8 cellular contexts compared by ENCODE assay signal in genomic region chr10:4847580-4848020, GRCh38. TPM values are rescaled to one million over a fixed set of nuclear protein-coding genes. Genes with fewer than 3 reads are reported as not detected.
DNase-seq lines count a peak whose midpoint lies in the region; ATAC-seq lines count a peak whose summit lies in the region.

No MANE protein-coding gene starts in this region.

- no peak overlapping the region for H2BK120ac ChIP-seq in mesenchymal stem cell (ENCODE audit: low read depth, low read length)

- H3K9ac ChIP-seq in mesenchymal stem cell (ENCODE audit: low read length) = peak overlapping the region; percentile 67

- no peak overlapping the region for H3K4ac ChIP-seq in mesenchymal stem cell (ENCODE audit: low read depth in 1 of 2, low read length in 2 of 2)

- 81% methylated on average over 4 of the region's 4 CpGs for WGBS in mesenchymal stem cell

- ATAC-seq in GM19463 (IDR thresholded peaks at IDR 0.05; ENCODE audit: unreplicated experiment) = no peak

- H3K36me3 ChIP-seq in mesenchymal stem cell (ENCODE audit: control insufficient read depth in 1 of 2, insufficient read depth in 2 of 2, low read depth in 1 of 2, low read length in 2 of 2) = peaks cover 10 to 13% of the 10 kb centered on the region in 2 experiments

- H4K91ac ChIP-seq in mesenchymal stem cell (ENCODE audit: low read length) = no peak overlapping the region

- H3K18ac ChIP-seq in mesenchymal stem cell (ENCODE audit: low read depth in 1 of 2, low read length in 2 of 2) = no peak overlapping the region

- no peaks in the 10 kb centered on the region for H3K9me3 ChIP-seq in mesenchymal stem cell (ENCODE audit: control insufficient read depth, low read length)

- peak overlapping the region; percentile 36 for H2AFZ ChIP-seq in mesenchymal stem cell (ENCODE audit: low read depth, low read length)

- no peak overlapping the region for H3K4me3 ChIP-seq in mesenchymal stem cell (ENCODE audit: insufficient read depth in 1 of 2, low read depth in 1 of 2, low read length in 2 of 2)

- H3K23ac ChIP-seq in mesenchymal stem cell (ENCODE audit: low read length in 2 of 2) = no peak overlapping the region

- in situ Hi-C loops in T47D (cut with HindIII; ENCODE audit: low pct_unique_long_range_greater_than_20kb, low sequenced_read_pairs) = no loop called here

- no peaks in the 10 kb centered on the region for H3K79me1 ChIP-seq in mesenchymal stem cell (replicated peaks; ENCODE audit: low read length, poor library complexity, severe bottlenecking)

- H2BK15ac ChIP-seq in mesenchymal stem cell (ENCODE audit: low read depth, poor library complexity, severe bottlenecking) = no peak overlapping the region

- DNase-seq in AG08396 (ENCODE audit: low spot score) (peak; percentile 74), HT-29 (ENCODE audit: low spot score) (peak; percentile 81), T47D (ENCODE audit: low read depth in 1 of 2, low spot score in 1 of 2) (peak; percentile 31 to 85), mesenchymal stem cell (peak; percentile 77), kidney glomerular epithelial cell (lab: John Stamatoyannopoulos, UW) (no peak), SK-N-DZ (ENCODE audit: low spot score) (no peak), 8988T (no peak)

- H3K27ac ChIP-seq in mesenchymal stem cell (ENCODE audit: low read length, poor library complexity, severe bottlenecking) = no peak overlapping the region

- peak overlapping the region in 1 of 2 experiments; percentile 23 for H2BK12ac ChIP-seq in mesenchymal stem cell (ENCODE audit: low read length in 2 of 2)

- H3K4me2 ChIP-seq in mesenchymal stem cell (ENCODE audit: low read length, poor library complexity, severe bottlenecking) = no peak overlapping the region

- H3K27me3 ChIP-seq in mesenchymal stem cell (ENCODE audit: control insufficient read depth in 1 of 2, insufficient read depth in 1 of 2, low read length in 2 of 2) = no peaks in the 10 kb centered on the region

- H4K8ac ChIP-seq in mesenchymal stem cell (ENCODE audit: low read length) = no peak overlapping the region

- no peak overlapping the region for H2BK5ac ChIP-seq in mesenchymal stem cell (ENCODE audit: low read depth, low read length, poor library complexity, severe bottlenecking)

- H2AK5ac ChIP-seq in mesenchymal stem cell (ENCODE audit: low read length, severe bottlenecking) = no peak overlapping the region

- no peak overlapping the region for H3K14ac ChIP-seq in mesenchymal stem cell (ENCODE audit: low read length in 2 of 2)

- H3K4me1 ChIP-seq in mesenchymal stem cell (ENCODE audit: control insufficient read depth, insufficient read depth, low read depth, low read length) = peaks cover 6% of the 10 kb centered on the region

RNA-seq across cellular contexts. Expression of gene AKR1E2, which starts 21.6 kb away (rescaled TPM):
- total RNA-seq in HT-29 (2014; rRNA removed; shearing (Covaris generic)) = 3.3 and 5.3 TPM in 2 replicates
- 0.73 TPM for polyA plus RNA-seq in mesenchymal stem cell (2013, experiment 1 of 2)
- polyA plus RNA-seq in mesenchymal stem cell (2013, experiment 2 of 2) = 0.52 TPM
- 0.16 and 2.3 TPM in 2 replicates for polyA plus RNA-seq in SK-N-DZ (2014; cell fraction: cytosol; rRNA removed)
- polyA plus RNA-seq in SK-N-DZ (2014; cell fraction: nucleus; rRNA removed) = 0.90 and 1.7 TPM in 2 replicates

Comparison
In these comparisons a context has a peak if more than half of its experiments do, and no peak if none do; other contexts are left out.
1. DNase-seq: peak in AG08396 (single experiment), HT-29 (single experiment), T47D (2 of 2) and mesenchymal stem cell (single experiment); none in kidney glomerular epithelial cell (single experiment), SK-N-DZ (single experiment) and 8988T (single experiment).